ENCODE assay signal across 15 cellular contexts in the genomic region with DNA sequence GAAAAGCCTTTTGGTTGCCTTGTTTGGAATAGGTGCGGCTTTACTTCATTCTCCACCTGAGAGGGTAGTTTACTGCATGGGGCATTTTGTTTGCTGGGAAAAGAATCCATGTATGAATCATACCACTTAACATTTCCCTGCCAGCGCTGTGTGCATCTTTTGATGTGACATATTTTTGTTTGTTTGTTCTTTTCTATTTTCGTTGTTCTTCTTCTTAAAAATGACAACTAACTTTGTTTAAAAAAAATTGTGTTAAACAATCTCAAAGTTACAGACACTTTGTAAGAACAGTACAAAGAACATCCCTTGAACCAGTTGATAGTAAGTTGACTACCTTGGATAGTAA.
DNase-seq lines count a peak whose midpoint lies in the region; ATAC-seq, FAIRE-seq and TF ChIP-seq lines count a peak whose summit lies in the region.
"Had no signal": no experiment of that assay in that cellular context is flagged by ENCODE, and none has a peak within 500 bp of the region (broad histone marks: within the 10 kb centered on the region; RNA-seq: fewer than 3 reads in every experiment).

No MANE protein-coding gene starts in this region.

- no peak for ATAC-seq in lower lobe of right lung
- ATAC-seq: naive thymus-derived CD8-positive, alpha-beta T cell had no signal

- H3K4me1 ChIP-seq in CD8-positive, alpha-beta memory T cell (ENCODE audit: insufficient read depth, low read length), result peaks cover 8% of the 10 kb centered on the region
- H3K4me1 ChIP-seq in H9 (ENCODE audit: insufficient read depth, low read length), result no peaks in the 10 kb centered on the region
- peaks cover 16% of the 10 kb centered on the region for H3K4me1 ChIP-seq in astrocyte (ENCODE audit: insufficient read depth, low read length)
- H3K4me1 ChIP-seq in lower lobe of right lung, result peaks cover 14% of the 10 kb centered on the region
- H3K4me1 ChIP-seq: sigmoid colon, thyroid gland had no signal

- H2AFZ ChIP-seq in H9 (ENCODE audit: low read length) (no peak overlapping the region), astrocyte (ENCODE audit: low read depth, low read length) (no peak overlapping the region)

- no peak overlapping the region for H2BK15ac ChIP-seq in H9 (ENCODE audit: low read depth, low read length)

- H3K4me3 ChIP-seq in CD8-positive, alpha-beta memory T cell (ENCODE audit: low read length), result no peak overlapping the region
- no peak overlapping the region for H3K4me3 ChIP-seq in astrocyte (ENCODE audit: insufficient read depth, low read depth, low read length)
- H3K4me3 ChIP-seq in lower lobe of right lung, result peak overlapping the region; percentile 48
- no peak overlapping the region for H3K4me3 ChIP-seq in MG63
- H3K4me3 ChIP-seq in dorsolateral prefrontal cortex, result peak overlapping the region in 14 of 59 donors; percentile 26 to 57 (median 52)

- H3K4me1 Mint-ChIP-seq in CD8-positive, alpha-beta memory T cell, result peaks cover 33 to 47% (median 44%) of the 10 kb centered on the region in 3 donors
- H3K4me1 Mint-ChIP-seq in H9 (peaks cover 13 to 14% of the 10 kb centered on the region in 2 experiments), astrocyte (ENCODE audit: low read depth, unreplicated experiment) (peaks cover 21% of the 10 kb centered on the region)

- no peaks in the 10 kb centered on the region for H3K9me3 ChIP-seq in CD8-positive, alpha-beta memory T cell (ENCODE audit: low read length)
- no peaks in the 10 kb centered on the region for H3K9me3 ChIP-seq in H9 (ENCODE audit: control insufficient read depth, low read depth, low read length)
- H3K9me3 ChIP-seq in astrocyte (ENCODE audit: insufficient read depth, low read depth, low read length), result peaks cover 6% of the 10 kb centered on the region
- no peaks in the 10 kb centered on the region for H3K9me3 ChIP-seq in lower lobe of right lung
- H3K9me3 ChIP-seq in MG63, result no peaks in the 10 kb centered on the region
- H3K9me3 ChIP-seq: thyroid gland had no signal

- H2BK5ac ChIP-seq in H9 (ENCODE audit: insufficient read length, low read length), result no peak overlapping the region

- peak overlapping the region in 6 of 7 donors; percentile 39 to 69 (median 54) for H3K4me3 Mint-ChIP-seq in CD8-positive, alpha-beta memory T cell
- H3K4me3 Mint-ChIP-seq in H9 (no peak overlapping the region), astrocyte (ENCODE audit: unreplicated experiment) (no peak overlapping the region)

- WGBS in H9 (ENCODE audit: extremely low coverage, insufficient read length, low lambda C conversion rate), result no CpG with 5 or more reads among the region's 3 CpGs

- no peak overlapping the region for H2BK12ac ChIP-seq in H9 (ENCODE audit: insufficient read length, low read depth, low read length)

- H2BK120ac ChIP-seq in H9 (ENCODE audit: low read depth, low read length, poor library complexity, severe bottlenecking), result no peak overlapping the region

- no peak for DNase-seq in CD8-positive, alpha-beta memory T cell
- DNase-seq in H9 (no peak), astrocyte (ENCODE audit: low read depth) (no peak), lower lobe of right lung (no peak), MG63 (no peak), NCI-H1092 treated with DMSO at 0.1 percent for 48 hours (lab: John Stamatoyannopoulos, UW) (no peak), dorsolateral prefrontal cortex (no peak), RKO (ENCODE audit: low spot score) (no peak)
- DNase-seq: anterior cingulate cortex; naive thymus-derived CD8-positive, alpha-beta T cell; NCI-H2081; sigmoid colon; T-helper 9 cell had no signal

- peaks cover 0 to 15% (median 3%) of the 10 kb centered on the region in 3 donors for H3K36me3 Mint-ChIP-seq in CD8-positive, alpha-beta memory T cell
- H3K36me3 Mint-ChIP-seq in H9 (ENCODE audit: insufficient read depth in 1 of 3, low read depth in 3 of 3) (peaks cover 0 to 11% (median 0%) of the 10 kb centered on the region in 3 experiments; a peak in 2 of 7 replicates), astrocyte (ENCODE audit: low read depth, unreplicated experiment) (no peaks in the 10 kb centered on the region)

- no peak overlapping the region for H3K27ac ChIP-seq in CD8-positive, alpha-beta memory T cell (ENCODE audit: low read depth, low read length)
- no peak overlapping the region for H3K27ac ChIP-seq in H9 (ENCODE audit: insufficient read length, low read depth, low read length)
- H3K27ac ChIP-seq in astrocyte (ENCODE audit: low read depth, low read length), result no peak overlapping the region
- no peak overlapping the region for H3K27ac ChIP-seq in lower lobe of right lung
- no peak overlapping the region for H3K27ac ChIP-seq in dorsolateral prefrontal cortex

- H4K20me1 ChIP-seq in H9 (ENCODE audit: control insufficient read depth, insufficient read depth, insufficient read length) (no peaks in the 10 kb centered on the region), astrocyte (ENCODE audit: insufficient read depth, low read length) (no peaks in the 10 kb centered on the region)

- peaks cover 3% of the 10 kb centered on the region in 2 donors for H3K27me3 Mint-ChIP-seq in CD8-positive, alpha-beta memory T cell
- H3K27me3 Mint-ChIP-seq in H9 (ENCODE audit: low read depth) (peaks cover 1% of the 10 kb centered on the region; the same call in 1 of the 2 replicates), astrocyte (ENCODE audit: low read depth, unreplicated experiment) (no peaks in the 10 kb centered on the region)

- no peak overlapping the region for H3K18ac ChIP-seq in H9 (ENCODE audit: insufficient read length, low read depth, low read length)

- FAIRE-seq in astrocyte (lab: Jason Lieb, UNC), result peak; percentile 20
- FAIRE-seq: endothelial cell of umbilical vein had no signal

- H4K5ac ChIP-seq in H9 (ENCODE audit: insufficient read length, low read depth, low read length), result no peak overlapping the region

- H4K91ac ChIP-seq in H9 (ENCODE audit: insufficient read length, low read depth, low read length), result no peak overlapping the region

- no peak overlapping the region for H3K14ac ChIP-seq in H9 (ENCODE audit: insufficient read depth, low read length)

- peaks cover 4 to 13% (median 5%) of the 10 kb centered on the region in 5 donors for H3K9me3 Mint-ChIP-seq in CD8-positive, alpha-beta memory T cell
- H3K9me3 Mint-ChIP-seq in H9 (no peaks in the 10 kb centered on the region; a peak in 2 of 5 replicates), astrocyte (ENCODE audit: unreplicated experiment) (peaks cover 8% of the 10 kb centered on the region)

- H3K23me2 ChIP-seq in H9 (ENCODE audit: insufficient read length, low read depth, low read length, poor library complexity, severe bottlenecking), result no peaks in the 10 kb centered on the region

- intact Hi-C loops in lower lobe of right lung (cut with DNase I) (loop anchor here (10.0 kb wide), 1 partner anchor 57 kb away; no protein-coding TSS in a partner anchor), dorsolateral prefrontal cortex (cut with DNase I) (no loop called here)

- H3K4ac ChIP-seq in H9 (ENCODE audit: low read depth, low read length), result no peak overlapping the region

- H2AK5ac ChIP-seq in H9 (ENCODE audit: insufficient read length, low read length), result no peak overlapping the region

- no peak overlapping the region for H3K23ac ChIP-seq in H9 (ENCODE audit: insufficient read length, low read depth, low read length)

- H2BK20ac ChIP-seq in H9 (ENCODE audit: low read depth, low read length, poor library complexity, severe bottlenecking), result no peak overlapping the region

- H3K79me2 ChIP-seq in H9 (ENCODE audit: insufficient read depth, low read length) (no peaks in the 10 kb centered on the region), astrocyte (ENCODE audit: insufficient read depth, low read length) (no peaks in the 10 kb centered on the region)

- H3K9ac ChIP-seq in H9 (ENCODE audit: extremely low read depth, insufficient read length, low read length) (no peak overlapping the region), astrocyte (ENCODE audit: low read length) (peak overlapping the region; percentile 63)

- H3K27ac Mint-ChIP-seq in CD8-positive, alpha-beta memory T cell, result no peak overlapping the region
- H3K27ac Mint-ChIP-seq in H9 (no peak overlapping the region), astrocyte (ENCODE audit: unreplicated experiment) (no peak overlapping the region)
- H3K27ac Mint-ChIP-seq: naive thymus-derived CD8-positive, alpha-beta T cell had no signal

- CTCF ChIA-PET in CD8-positive, alpha-beta memory T cell (lab: Charles Lee), result no interaction called here

- no peaks in the 10 kb centered on the region for H3K79me1 ChIP-seq in H9 (ENCODE audit: insufficient read depth, low read depth, low read length, poor library complexity, severe bottlenecking)

- no peak overlapping the region for H4K8ac ChIP-seq in H9 (replicated peaks; ENCODE audit: insufficient read length, low read depth, low read length)

- H3K27me3 ChIP-seq in CD8-positive, alpha-beta memory T cell (ENCODE audit: insufficient read depth, low read length, poor library complexity, severe bottlenecking), result no peaks in the 10 kb centered on the region
- H3K27me3 ChIP-seq in H9 (ENCODE audit: insufficient read depth, low read length), result no peaks in the 10 kb centered on the region
- H3K27me3 ChIP-seq in astrocyte (ENCODE audit: insufficient read depth, low read length), result no peaks in the 10 kb centered on the region
- H3K27me3 ChIP-seq in lower lobe of right lung (ENCODE audit: low read depth), result no peaks in the 10 kb centered on the region
- no peaks in the 10 kb centered on the region for H3K27me3 ChIP-seq in MG63
- peaks cover 0 to 31% (median 7%) of the 10 kb centered on the region in 45 donors for H3K27me3 ChIP-seq in dorsolateral prefrontal cortex
- H3K27me3 ChIP-seq: thyroid gland had no signal

- POLR2A ChIA-PET in CD8-positive, alpha-beta memory T cell (lab: Charles Lee), result no interaction called here

- TF ChIP-seq CTCF in H9 (conservative IDR thresholded peaks at IDR 0.05), result no peak
- no peak for TF ChIP-seq CTCF in astrocyte (IDR thresholded peaks at IDR 0.05; ENCODE audit: insufficient read depth, low read depth, low read length)
- TF ChIP-seq CTCF in lower lobe of right lung (IDR thresholded peaks at IDR 0.05), result no peak
- TF ChIP-seq CTCF in dorsolateral prefrontal cortex (IDR thresholded peaks at IDR 0.05 in 54 of 56, conservative IDR thresholded peaks at IDR 0.05 in 2 of 56; ENCODE audit: low read depth in 1 of 56, partially characterized antibody in 56 of 56), result no peak

- H3T11ph ChIP-seq in H9 (ENCODE audit: low read length), result no peak overlapping the region

- no peaks in the 10 kb centered on the region for H3K36me3 ChIP-seq in CD8-positive, alpha-beta memory T cell (ENCODE audit: insufficient read depth, low read length)
- H3K36me3 ChIP-seq in astrocyte (ENCODE audit: insufficient read depth, low read length), result no peaks in the 10 kb centered on the region
- H3K36me3 ChIP-seq in lower lobe of right lung, result no peaks in the 10 kb centered on the region
- no peaks in the 10 kb centered on the region for H3K36me3 ChIP-seq in MG63
- H3K36me3 ChIP-seq: sigmoid colon, thyroid gland had no signal

- no peak overlapping the region for H3K56ac ChIP-seq in H9 (ENCODE audit: insufficient read length, low read depth, low read length)

- H3K4me2 ChIP-seq in H9 (ENCODE audit: insufficient read depth, insufficient read length, low read length) (peak overlapping the region; percentile 16), astrocyte (ENCODE audit: low read length) (peak overlapping the region; percentile 76)

Comparison
In these comparisons a context has a peak if more than half of its experiments do, and no peak if none do; other contexts are left out.
1. H3K4me3 Mint-ChIP-seq: peak in CD8-positive, alpha-beta memory T cell (6 of 7); none in H9 (0 of 2) and astrocyte (single experiment).